1 cellular context compared by ENCODE assay signal in the genomic region with DNA sequence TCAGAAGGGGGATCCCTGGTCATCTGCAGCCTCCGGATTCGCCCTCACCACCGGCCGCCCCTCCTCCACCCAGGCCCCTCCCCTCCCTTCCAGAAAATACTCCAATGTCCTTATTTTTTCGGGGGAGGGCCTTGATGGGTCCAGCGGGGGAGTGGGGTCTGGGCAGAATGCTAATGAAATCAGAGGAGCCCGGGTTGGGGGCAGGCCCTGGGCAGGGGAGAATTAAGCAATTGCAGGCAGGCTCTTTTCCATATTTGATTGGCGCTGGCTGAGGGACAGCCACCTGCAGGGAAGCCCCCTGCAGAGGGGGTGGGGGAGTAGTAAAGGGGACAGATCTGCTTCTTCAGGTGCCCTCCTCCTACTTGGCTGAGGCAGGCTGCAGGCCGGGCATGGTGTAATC.
TF ChIP-seq lines count a peak whose summit lies in the region.

No MANE protein-coding gene starts in this region.

TF ChIP-seq in GM23338, 12 proteins besides CTCF, POLR2A, EP300 and RAD21 (continued from another document):
- TF ChIP-seq, protein P1, sequence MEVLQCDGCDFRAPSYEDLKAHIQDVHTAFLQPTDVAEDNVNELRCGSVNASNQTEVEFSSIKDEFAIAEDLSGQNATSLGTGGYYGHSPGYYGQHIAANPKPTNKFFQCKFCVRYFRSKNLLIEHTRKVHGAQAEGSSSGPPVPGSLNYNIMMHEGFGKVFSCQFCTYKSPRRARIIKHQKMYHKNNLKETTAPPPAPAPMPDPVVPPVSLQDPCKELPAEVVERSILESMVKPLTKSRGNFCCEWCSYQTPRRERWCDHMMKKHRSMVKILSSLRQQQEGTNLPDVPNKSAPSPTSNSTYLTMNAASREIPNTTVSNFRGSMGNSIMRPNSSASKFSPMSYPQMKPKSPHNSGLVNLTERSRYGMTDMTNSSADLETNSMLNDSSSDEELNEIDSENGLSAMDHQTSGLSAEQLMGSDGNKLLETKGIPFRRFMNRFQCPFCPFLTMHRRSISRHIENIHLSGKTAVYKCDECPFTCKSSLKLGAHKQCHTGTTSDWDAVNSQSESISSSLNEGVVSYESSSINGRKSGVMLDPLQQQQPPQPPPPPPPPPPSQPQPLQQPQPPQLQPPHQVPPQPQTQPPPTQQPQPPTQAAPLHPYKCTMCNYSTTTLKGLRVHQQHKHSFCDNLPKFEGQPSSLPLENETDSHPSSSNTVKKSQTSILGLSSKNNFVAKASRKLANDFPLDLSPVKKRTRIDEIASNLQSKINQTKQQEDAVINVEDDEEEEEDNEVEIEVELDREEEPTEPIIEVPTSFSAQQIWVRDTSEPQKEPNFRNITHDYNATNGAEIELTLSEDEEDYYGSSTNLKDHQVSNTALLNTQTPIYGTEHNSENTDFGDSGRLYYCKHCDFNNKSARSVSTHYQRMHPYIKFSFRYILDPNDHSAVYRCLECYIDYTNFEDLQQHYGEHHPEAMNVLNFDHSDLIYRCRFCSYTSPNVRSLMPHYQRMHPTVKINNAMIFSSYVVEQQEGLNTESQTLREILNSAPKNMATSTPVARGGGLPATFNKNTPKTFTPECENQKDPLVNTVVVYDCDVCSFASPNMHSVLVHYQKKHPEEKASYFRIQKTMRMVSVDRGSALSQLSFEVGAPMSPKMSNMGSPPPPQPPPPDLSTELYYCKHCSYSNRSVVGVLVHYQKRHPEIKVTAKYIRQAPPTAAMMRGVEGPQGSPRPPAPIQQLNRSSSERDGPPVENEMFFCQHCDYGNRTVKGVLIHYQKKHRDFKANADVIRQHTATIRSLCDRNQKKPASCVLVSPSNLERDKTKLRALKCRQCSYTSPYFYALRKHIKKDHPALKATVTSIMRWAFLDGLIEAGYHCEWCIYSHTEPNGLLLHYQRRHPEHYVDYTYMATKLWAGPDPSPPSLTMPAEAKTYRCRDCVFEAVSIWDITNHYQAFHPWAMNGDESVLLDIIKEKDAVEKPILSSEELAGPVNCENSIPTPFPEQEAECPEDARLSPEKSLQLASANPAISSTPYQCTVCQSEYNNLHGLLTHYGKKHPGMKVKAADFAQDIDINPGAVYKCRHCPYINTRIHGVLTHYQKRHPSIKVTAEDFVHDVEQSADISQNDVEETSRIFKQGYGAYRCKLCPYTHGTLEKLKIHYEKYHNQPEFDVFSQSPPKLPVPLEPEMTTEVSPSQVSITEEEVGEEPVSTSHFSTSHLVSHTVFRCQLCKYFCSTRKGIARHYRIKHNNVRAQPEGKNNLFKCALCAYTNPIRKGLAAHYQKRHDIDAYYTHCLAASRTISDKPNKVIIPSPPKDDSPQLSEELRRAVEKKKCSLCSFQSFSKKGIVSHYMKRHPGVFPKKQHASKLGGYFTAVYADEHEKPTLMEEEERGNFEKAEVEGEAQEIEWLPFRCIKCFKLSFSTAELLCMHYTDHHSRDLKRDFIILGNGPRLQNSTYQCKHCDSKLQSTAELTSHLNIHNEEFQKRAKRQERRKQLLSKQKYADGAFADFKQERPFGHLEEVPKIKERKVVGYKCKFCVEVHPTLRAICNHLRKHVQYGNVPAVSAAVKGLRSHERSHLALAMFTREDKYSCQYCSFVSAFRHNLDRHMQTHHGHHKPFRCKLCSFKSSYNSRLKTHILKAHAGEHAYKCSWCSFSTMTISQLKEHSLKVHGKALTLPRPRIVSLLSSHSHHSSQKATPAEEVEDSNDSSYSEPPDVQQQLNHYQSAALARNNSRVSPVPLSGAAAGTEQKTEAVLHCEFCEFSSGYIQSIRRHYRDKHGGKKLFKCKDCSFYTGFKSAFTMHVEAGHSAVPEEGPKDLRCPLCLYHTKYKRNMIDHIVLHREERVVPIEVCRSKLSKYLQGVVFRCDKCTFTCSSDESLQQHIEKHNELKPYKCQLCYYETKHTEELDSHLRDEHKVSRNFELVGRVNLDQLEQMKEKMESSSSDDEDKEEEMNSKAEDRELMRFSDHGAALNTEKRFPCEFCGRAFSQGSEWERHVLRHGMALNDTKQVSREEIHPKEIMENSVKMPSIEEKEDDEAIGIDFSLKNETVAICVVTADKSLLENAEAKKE (CRISPR knock-in tag; IDR thresholded peaks at IDR 0.05), result no peak
- TF ChIP-seq ZNF114 (CRISPR knock-in tag; IDR thresholded peaks at IDR 0.05), result no peak
- TF ChIP-seq, protein P2, sequence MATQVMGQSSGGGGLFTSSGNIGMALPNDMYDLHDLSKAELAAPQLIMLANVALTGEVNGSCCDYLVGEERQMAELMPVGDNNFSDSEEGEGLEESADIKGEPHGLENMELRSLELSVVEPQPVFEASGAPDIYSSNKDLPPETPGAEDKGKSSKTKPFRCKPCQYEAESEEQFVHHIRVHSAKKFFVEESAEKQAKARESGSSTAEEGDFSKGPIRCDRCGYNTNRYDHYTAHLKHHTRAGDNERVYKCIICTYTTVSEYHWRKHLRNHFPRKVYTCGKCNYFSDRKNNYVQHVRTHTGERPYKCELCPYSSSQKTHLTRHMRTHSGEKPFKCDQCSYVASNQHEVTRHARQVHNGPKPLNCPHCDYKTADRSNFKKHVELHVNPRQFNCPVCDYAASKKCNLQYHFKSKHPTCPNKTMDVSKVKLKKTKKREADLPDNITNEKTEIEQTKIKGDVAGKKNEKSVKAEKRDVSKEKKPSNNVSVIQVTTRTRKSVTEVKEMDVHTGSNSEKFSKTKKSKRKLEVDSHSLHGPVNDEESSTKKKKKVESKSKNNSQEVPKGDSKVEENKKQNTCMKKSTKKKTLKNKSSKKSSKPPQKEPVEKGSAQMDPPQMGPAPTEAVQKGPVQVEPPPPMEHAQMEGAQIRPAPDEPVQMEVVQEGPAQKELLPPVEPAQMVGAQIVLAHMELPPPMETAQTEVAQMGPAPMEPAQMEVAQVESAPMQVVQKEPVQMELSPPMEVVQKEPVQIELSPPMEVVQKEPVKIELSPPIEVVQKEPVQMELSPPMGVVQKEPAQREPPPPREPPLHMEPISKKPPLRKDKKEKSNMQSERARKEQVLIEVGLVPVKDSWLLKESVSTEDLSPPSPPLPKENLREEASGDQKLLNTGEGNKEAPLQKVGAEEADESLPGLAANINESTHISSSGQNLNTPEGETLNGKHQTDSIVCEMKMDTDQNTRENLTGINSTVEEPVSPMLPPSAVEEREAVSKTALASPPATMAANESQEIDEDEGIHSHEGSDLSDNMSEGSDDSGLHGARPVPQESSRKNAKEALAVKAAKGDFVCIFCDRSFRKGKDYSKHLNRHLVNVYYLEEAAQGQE (IDR thresholded peaks at IDR 0.05; ENCODE audit: unreplicated experiment), result no peak
- no peak for TF ChIP-seq STAT1 (IDR thresholded peaks at IDR 0.05; ENCODE audit: unreplicated experiment)
- TF ChIP-seq NANOG (IDR thresholded peaks at IDR 0.05; ENCODE audit: borderline replicate concordance), result no peak
- TF ChIP-seq EZH2phosphoT487 (IDR thresholded peaks at IDR 0.05; ENCODE audit: unreplicated experiment), result no peak
- no peak for TF ChIP-seq CREB1 (CRISPR knock-in tag; IDR thresholded peaks at IDR 0.05; ENCODE audit: low read depth)
- no peak for TF ChIP-seq JUNB (IDR thresholded peaks at IDR 0.05; ENCODE audit: unreplicated experiment)
